ENCODE assay signal across 24 cellular contexts in the genomic region with DNA sequence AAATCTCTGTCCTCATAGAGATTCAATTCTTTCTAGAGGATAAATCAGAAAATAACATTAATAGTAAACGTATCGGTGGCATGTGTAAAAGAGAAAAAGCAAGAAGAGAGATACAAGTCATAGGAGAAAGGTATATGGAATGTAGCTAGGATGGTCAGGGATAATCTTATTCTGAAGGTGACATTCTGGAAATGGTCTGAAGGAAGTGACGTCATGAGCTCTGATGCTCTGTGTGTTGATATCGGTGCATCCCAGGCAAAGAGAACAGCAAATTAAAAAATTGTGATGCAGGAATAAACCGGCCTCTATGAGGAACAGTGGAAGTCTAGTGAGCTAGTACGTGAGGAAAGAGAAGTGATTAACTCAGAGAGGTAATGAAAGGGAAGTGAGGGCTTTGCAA.
A peak's percentile ranks its signal among the peaks of the same experiment; 100 is the strongest.
DNase-seq lines count a peak whose midpoint lies in the region; ATAC-seq, FAIRE-seq and TF ChIP-seq lines count a peak whose summit lies in the region.
"Had no signal": no experiment of that assay in that cellular context is flagged by ENCODE, and none has a peak within 500 bp of the region (broad histone marks: within the 10 kb centered on the region; RNA-seq: fewer than 3 reads in every experiment).

No MANE protein-coding gene starts in this region.

- FAIRE-seq in HepG2 (lab: Jason Lieb, UNC) = no peak
- FAIRE-seq in K562 (lab: Jason Lieb, UNC) = no peak
- FAIRE-seq: A549, D721Med, G401.6, GM12878, GM12892, GM18507 had no signal

- H3K36me3 Mint-ChIP-seq in neural progenitor cell = no peaks in the 10 kb centered on the region
- no peaks in the 10 kb centered on the region for H3K36me3 Mint-ChIP-seq in activated naive CD4-positive, alpha-beta T cell treated with anti-CD3 and anti-CD28 coated beads, Interleukin-2, amount 50 U/mL, for 72 hours
- H3K36me3 Mint-ChIP-seq: CD8-positive, alpha-beta T cell had no signal

- H3K36me3 ChIP-seq in HepG2 (replicated peaks in 1 of 2; ENCODE audit: control insufficient read depth in 1 of 2, insufficient read depth in 2 of 2, low read length in 2 of 2) = no peaks in the 10 kb centered on the region
- no peaks in the 10 kb centered on the region for H3K36me3 ChIP-seq in right lobe of liver
- no peaks in the 10 kb centered on the region for H3K36me3 ChIP-seq in K562 (ENCODE audit: control insufficient read depth, insufficient read depth, low read length)
- no peaks in the 10 kb centered on the region for H3K36me3 ChIP-seq in neural progenitor cell
- H3K36me3 ChIP-seq: BLaER1 treated with 17β-estradiol and CSF1 and Interleukin-3, amounts not matched to agents 10 nM and 100 nM had no signal

- H3K9me3 ChIP-seq in HepG2 (ENCODE audit: low read length) (peaks cover 45% of the 10 kb centered on the region), right lobe of liver (no peaks in the 10 kb centered on the region), K562 (replicated peaks; ENCODE audit: control insufficient read depth, insufficient read depth, low read depth, low read length) (no peaks in the 10 kb centered on the region), neural progenitor cell (ENCODE audit: low read depth) (no peaks in the 10 kb centered on the region)
- H3K9me3 ChIP-seq: BLaER1 treated with 17β-estradiol and CSF1 and Interleukin-3, amounts not matched to agents 10 nM and 100 nM; Caco-2 had no signal

- H3K4me1 Mint-ChIP-seq in neural progenitor cell = no peaks in the 10 kb centered on the region
- H3K4me1 Mint-ChIP-seq: B cell had no signal

- TF ChIP-seq RAD21 in HepG2 (CRISPR knock-in tag; IDR thresholded peaks at IDR 0.05) = no peak
- TF ChIP-seq RAD21 in K562 (CRISPR knock-in tag; conservative IDR thresholded peaks at IDR 0.05 in 1 of 2, IDR thresholded peaks at IDR 0.05 in 1 of 2) = no peak

- TF ChIP-seq EP300 in HepG2 (IDR thresholded peaks at IDR 0.05; ENCODE audit: low read depth in 2 of 2, low read length in 2 of 2) (no peak), HepG2 (CRISPR knock-in tag; IDR thresholded peaks at IDR 0.05; ENCODE audit: borderline replicate concordance) (no peak), K562 (IDR thresholded peaks at IDR 0.05; ENCODE audit: low read length) (no peak)

- H3K4me2 ChIP-seq in HepG2 (ENCODE audit: low read depth, low read length) (no peak overlapping the region), K562 (ENCODE audit: insufficient read depth, low read length) (no peak overlapping the region), neural progenitor cell (no peak overlapping the region)
- H3K4me2 ChIP-seq: A549; BLaER1 treated with 17β-estradiol and CSF1 and Interleukin-3, amounts not matched to agents 10 nM and 100 nM had no signal

- BruUV-seq in HepG2 (replicated peaks; lab: Mats Ljungman, UMichigan) (no TSS peak), K562 (replicated peaks; lab: Mats Ljungman, UMichigan) (no TSS peak)

- in situ Hi-C loops in HepG2 (cut with HindIII; ENCODE audit: extremely low pct_ligation_motif_present, low pct_unique_long_range_greater_than_20kb) (no loop called here), K562 (cut with MboI) (no loop called here)

- H2AFZ ChIP-seq in HepG2 (ENCODE audit: low read length) (no peak overlapping the region), K562 (ENCODE audit: low read depth, low read length) (no peak overlapping the region), neural progenitor cell (replicated peaks) (peak overlapping the region; percentile 12)

- WGBS in HepG2 (ENCODE audit: low lambda C conversion rate) = 21% methylated on average over 6 of the region's 6 CpGs
- 62% methylated on average over 6 of the region's 6 CpGs for WGBS in right lobe of liver (ENCODE audit: insufficient coverage, low coverage, low lambda C conversion rate, missing lambda C conversion rate)
- 3% methylated on average over 6 of the region's 6 CpGs for WGBS in K562 (ENCODE audit: insufficient coverage, low coverage, missing lambda C conversion rate)

- DNase-seq in HepG2 (ENCODE audit: low spot score) (no peak), right lobe of liver (no peak), K562 (ENCODE audit: extremely low read depth in 1 of 4, low spot score in 3 of 4) (no peak), neural progenitor cell (ENCODE audit: low spot score) (no peak), GM10248 (ENCODE audit: extremely low spot score) (no peak)
- DNase-seq in activated naive CD4-positive, alpha-beta T cell treated with anti-CD3 and anti-CD28 coated beads, Interleukin-2, amount 50 U/mL, for 72 hours (ENCODE audit: low spot score in 2 of 2) = no peak
- DNase-seq: ACHN; AML-193; Caco-2; Calu3; CD4-positive, alpha-beta T cell; CD8-positive, alpha-beta T cell; DMS79 treated with DMSO at 0.1 percent for 48 hours; GF-D8 had no signal

- peaks cover 2% of the 10 kb centered on the region for H3K27me3 Mint-ChIP-seq in neural progenitor cell (ENCODE audit: insufficient read depth, low read depth)
- H3K27me3 Mint-ChIP-seq: B cell; CD4-positive, alpha-beta T cell had no signal

- no peak for TF ChIP-seq CTCF in HepG2 (CRISPR knock-in tag; IDR thresholded peaks at IDR 0.05)
- TF ChIP-seq CTCF in right lobe of liver (IDR thresholded peaks at IDR 0.05) = no peak
- no peak for TF ChIP-seq CTCF in K562 (IDR thresholded peaks at IDR 0.05 in 2 of 3, conservative IDR thresholded peaks at IDR 0.05 in 1 of 3; ENCODE audit: insufficient read depth in 2 of 3, low read depth in 1 of 3, low read length in 3 of 3)
- no peak for TF ChIP-seq CTCF in neural progenitor cell (IDR thresholded peaks at IDR 0.05)
- TF ChIP-seq CTCF in GM10248 (IDR thresholded peaks at IDR 0.05; ENCODE audit: control extremely low read depth, extremely low read depth, low read depth, missing control alignments) = no peak

- H3K27me3 ChIP-seq in HepG2 (ENCODE audit: control insufficient read depth in 1 of 2, insufficient read depth in 2 of 2, low read length in 2 of 2) (no peaks in the 10 kb centered on the region), right lobe of liver (no peaks in the 10 kb centered on the region), K562 (ENCODE audit: control insufficient read depth in 2 of 2, insufficient read depth in 2 of 2, low read length in 2 of 2) (no peaks in the 10 kb centered on the region), neural progenitor cell (no peaks in the 10 kb centered on the region)
- H3K27me3 ChIP-seq: BLaER1 treated with 17β-estradiol and CSF1 and Interleukin-3, amounts not matched to agents 10 nM and 100 nM had no signal

- H3K9ac ChIP-seq in HepG2 (ENCODE audit: insufficient read depth, low read depth, low read length) (no peak overlapping the region), K562 (ENCODE audit: insufficient read depth in 1 of 2, low read depth in 2 of 2, low read length in 2 of 2) (no peak overlapping the region), neural progenitor cell (no peak overlapping the region)
- H3K9ac ChIP-seq: BLaER1 treated with 17β-estradiol and CSF1 and Interleukin-3, amounts not matched to agents 10 nM and 100 nM had no signal

- H3K4me3 Mint-ChIP-seq in neural progenitor cell = no peak overlapping the region
- H3K4me3 Mint-ChIP-seq: B cell; CD4-positive, alpha-beta T cell; CD8-positive, alpha-beta T cell had no signal

- POLR2A ChIA-PET in HepG2 (lab: Yijun Ruan, JAX) = no interaction called here
- POLR2A ChIA-PET in K562 (lab: Yijun Ruan, JAX) = no interaction called here
- POLR2A ChIA-PET in GM10248 (lab: Yijun Ruan, JAX) = no interaction called here

- no peaks in the 10 kb centered on the region for H3K9me1 ChIP-seq in K562 (ENCODE audit: control insufficient read depth, insufficient read depth, low read length)

- intact Hi-C loops in HepG2 (cut with micrococcal nuclease; ENCODE audit: unreplicated experiment) = loop anchor here (10.0 kb wide), 1 partner anchor 76 kb away; no protein-coding TSS in a partner anchor
- intact Hi-C loops in right lobe of liver (cut with DNase I) = no loop called here
- intact Hi-C loops in K562 (cut with micrococcal nuclease) = no loop called here

- no peaks in the 10 kb centered on the region for H3K79me2 ChIP-seq in HepG2 (ENCODE audit: insufficient read depth, low read length)
- H3K79me2 ChIP-seq in K562 (ENCODE audit: control insufficient read depth, insufficient read depth, low read length) = no peaks in the 10 kb centered on the region
- no peaks in the 10 kb centered on the region for H3K79me2 ChIP-seq in neural progenitor cell (ENCODE audit: low read depth)

- H4K20me1 ChIP-seq in HepG2 (ENCODE audit: insufficient read depth, low read length) (no peaks in the 10 kb centered on the region), K562 (replicated peaks; ENCODE audit: control insufficient read depth, insufficient read depth, low read length) (no peaks in the 10 kb centered on the region), neural progenitor cell (ENCODE audit: low read depth) (no peaks in the 10 kb centered on the region)
- H4K20me1 ChIP-seq: BLaER1 treated with 17β-estradiol and CSF1 and Interleukin-3, amounts not matched to agents 10 nM and 100 nM had no signal

- CTCF ChIA-PET in HepG2 (lab: Yijun Ruan, JAX; ENCODE audit: low intra/inter-chr PET ratio, low total read pairs) = no interaction called here
- CTCF ChIA-PET in K562 (lab: Yijun Ruan, JAX; ENCODE audit: low intra/inter-chr PET ratio) = interaction anchor here (0.6 kb wide), 1 partner anchor 453 kb away, joined by 3 read pairs; no protein-coding TSS in a partner anchor
- CTCF ChIA-PET in GM10248 (lab: Yijun Ruan, JAX) = no interaction called here

- H3K27ac Mint-ChIP-seq in neural progenitor cell = no peak overlapping the region
- H3K27ac Mint-ChIP-seq in activated naive CD4-positive, alpha-beta T cell treated with anti-CD3 and anti-CD28 coated beads, Interleukin-2, amount 50 U/mL, for 72 hours = no peak overlapping the region
- H3K27ac Mint-ChIP-seq: B cell; CD4-positive, alpha-beta T cell; CD8-positive, alpha-beta T cell had no signal

- no peaks in the 10 kb centered on the region for H3F3A ChIP-seq in neural progenitor cell (ENCODE audit: low read depth)

- H3K4me3 ChIP-seq in HepG2 (replicated peaks in 1 of 3; ENCODE audit: insufficient read depth in 1 of 3, low read depth in 2 of 3, low read length in 3 of 3) = no peak overlapping the region
- no peak overlapping the region for H3K4me3 ChIP-seq in right lobe of liver
- H3K4me3 ChIP-seq in K562 = no peak overlapping the region
- H3K4me3 ChIP-seq in neural progenitor cell = no peak overlapping the region
- H3K4me3 ChIP-seq: A549; BLaER1 treated with 17β-estradiol and CSF1 and Interleukin-3, amounts not matched to agents 10 nM and 100 nM; GM12878 had no signal

- ATAC-seq in HepG2 (no peak), right lobe of liver (no peak), K562 (no peak)
- no peak for ATAC-seq in activated naive CD4-positive, alpha-beta T cell treated with anti-CD3 and anti-CD28 coated beads, Interleukin-2, amount 50 U/mL, for 72 hours
- ATAC-seq: A549; CD8-positive, alpha-beta T cell; GM12878 had no signal

- H3K4me1 ChIP-seq in HepG2 (ENCODE audit: insufficient read depth, low read length) (no peaks in the 10 kb centered on the region), right lobe of liver (no peaks in the 10 kb centered on the region), K562 (replicated peaks in 1 of 2; ENCODE audit: control insufficient read depth in 2 of 2, insufficient read depth in 2 of 2, low read length in 2 of 2) (no peaks in the 10 kb centered on the region), neural progenitor cell (no peaks in the 10 kb centered on the region)
- H3K4me1 ChIP-seq: A549; BLaER1 treated with 17β-estradiol and CSF1 and Interleukin-3, amounts not matched to agents 10 nM and 100 nM; Caco-2 had no signal

- no peaks in the 10 kb centered on the region for H3K9me3 Mint-ChIP-seq in neural progenitor cell
- peaks cover 17 to 23% of the 10 kb centered on the region in 2 donors for H3K9me3 Mint-ChIP-seq in activated naive CD4-positive, alpha-beta T cell treated with anti-CD3 and anti-CD28 coated beads, Interleukin-2, amount 50 U/mL, for 72 hours

- no peak for TF ChIP-seq POLR2A in HepG2 (IDR thresholded peaks at IDR 0.05; ENCODE audit: insufficient read depth in 1 of 2, low read depth in 2 of 2, low read length in 2 of 2)
- no peak for TF ChIP-seq POLR2A in right lobe of liver (IDR thresholded peaks at IDR 0.05)
- no peak for TF ChIP-seq POLR2A in K562 (conservative IDR thresholded peaks at IDR 0.05)

- H3K27ac ChIP-seq in HepG2 (ENCODE audit: extremely low read length, insufficient read depth, low read length) = no peak overlapping the region
- no peak overlapping the region for H3K27ac ChIP-seq in right lobe of liver
- no peak overlapping the region for H3K27ac ChIP-seq in K562 (ENCODE audit: extremely low read depth, low read depth, low read length)
- no peak overlapping the region for H3K27ac ChIP-seq in neural progenitor cell
- H3K27ac ChIP-seq: 22Rv1; A549; BLaER1 treated with 17β-estradiol and CSF1 and Interleukin-3, amounts not matched to agents 10 nM and 100 nM; C4-2B had no signal
